Comparison of ENCODE assay signal across 9 cellular contexts in genomic region chr7:137820677-137821420, GRCh38. TPM values are rescaled to one million over a fixed set of nuclear protein-coding genes. Genes with fewer than 3 reads are reported as not detected.
DNase-seq lines count a peak whose midpoint lies in the region; ATAC-seq, FAIRE-seq and TF ChIP-seq lines count a peak whose summit lies in the region.
"Had no signal": no experiment of that assay in that cellular context is flagged by ENCODE, and none has a peak within 500 bp of the region (broad histone marks: within the 10 kb centered on the region; RNA-seq: fewer than 3 reads in every experiment).

No MANE protein-coding gene starts in this region.

- TF ChIP-seq POLR2A in body of pancreas (IDR thresholded peaks at IDR 0.05) (no peak), HepG2 (IDR thresholded peaks at IDR 0.05; ENCODE audit: insufficient read depth in 1 of 2, low read depth in 2 of 2, low read length in 2 of 2) (no peak)

- H4K20me1 ChIP-seq in HepG2 (ENCODE audit: insufficient read depth, low read length) = no peaks in the 10 kb centered on the region

- no peaks in the 10 kb centered on the region for H3K36me3 ChIP-seq in body of pancreas (replicated peaks in 1 of 2; ENCODE audit: insufficient read depth in 1 of 2, low read depth in 2 of 2)
- no peaks in the 10 kb centered on the region for H3K36me3 ChIP-seq in HepG2 (replicated peaks in 1 of 2; ENCODE audit: control insufficient read depth in 1 of 2, insufficient read depth in 2 of 2, low read length in 2 of 2)

- ATAC-seq in GM18511 (IDR thresholded peaks at IDR 0.05; ENCODE audit: unreplicated experiment) (peak; percentile 68), HG03469 (IDR thresholded peaks at IDR 0.05; ENCODE audit: unreplicated experiment) (peak; percentile 55), body of pancreas (peak; percentile 42), HepG2 (peak; percentile 45)

- H3K27me3 ChIP-seq in body of pancreas = no peaks in the 10 kb centered on the region
- H3K27me3 ChIP-seq in HepG2 (ENCODE audit: control insufficient read depth in 1 of 2, insufficient read depth in 2 of 2, low read length in 2 of 2) = peaks cover 0 to 11% of the 10 kb centered on the region in 2 experiments; a peak in 1 of 5 replicates

- H3K4me3 ChIP-seq in body of pancreas (no peak overlapping the region), HepG2 (replicated peaks in 1 of 3; ENCODE audit: insufficient read depth in 1 of 3, low read depth in 2 of 3, low read length in 3 of 3) (no peak overlapping the region)

- TF ChIP-seq EP300 in HepG2 (IDR thresholded peaks at IDR 0.05; ENCODE audit: low read depth in 2 of 2, low read length in 2 of 2) (no peak), HepG2 (CRISPR knock-in tag; IDR thresholded peaks at IDR 0.05; ENCODE audit: borderline replicate concordance) (no peak)

- in situ Hi-C loops in HepG2 (cut with HindIII; ENCODE audit: extremely low pct_ligation_motif_present, low pct_unique_long_range_greater_than_20kb) = no loop called here

- H3K27ac ChIP-seq in body of pancreas = no peak overlapping the region
- H3K27ac ChIP-seq in HepG2 (ENCODE audit: extremely low read length, insufficient read depth, low read length) = no peak overlapping the region

- peaks cover 6% of the 10 kb centered on the region for H3K4me1 ChIP-seq in body of pancreas
- peaks cover 7% of the 10 kb centered on the region for H3K4me1 ChIP-seq in HepG2 (ENCODE audit: insufficient read depth, low read length)

- intact Hi-C loops in body of pancreas (cut with DNase I) = no loop called here
- intact Hi-C loops in HepG2 (cut with micrococcal nuclease; ENCODE audit: unreplicated experiment) = no loop called here

- 23 to 29% methylated on average over 7 to 8 of the region's 8 CpGs for WGBS in body of pancreas, 2 donors
- 4% methylated on average over 4 of the region's 8 CpGs for WGBS in HepG2 (ENCODE audit: low lambda C conversion rate)

- H3K9me3 ChIP-seq in body of pancreas = no peaks in the 10 kb centered on the region
- H3K9me3 ChIP-seq in HepG2 (ENCODE audit: low read length) = no peaks in the 10 kb centered on the region

- no peak overlapping the region for H2AFZ ChIP-seq in HepG2 (ENCODE audit: low read length)

- FAIRE-seq in HepG2 (lab: Jason Lieb, UNC) = no peak
- FAIRE-seq: endothelial cell of umbilical vein had no signal

- TF ChIP-seq RAD21 in HepG2 (CRISPR knock-in tag; IDR thresholded peaks at IDR 0.05) = no peak

- CTCF ChIA-PET in HepG2 (lab: Yijun Ruan, JAX; ENCODE audit: low intra/inter-chr PET ratio, low total read pairs) = no interaction called here
- CTCF ChIA-PET in HEK293T (lab: Yijun Ruan, JAX) = no interaction called here

- no peak overlapping the region for H3K9ac ChIP-seq in HepG2 (ENCODE audit: insufficient read depth, low read depth, low read length)

- no TSS peak for BruUV-seq in HepG2 (replicated peaks; lab: Mats Ljungman, UMichigan)

- POLR2A ChIA-PET in HepG2 (lab: Yijun Ruan, JAX) (no interaction called here), HEK293T (lab: Yijun Ruan, JAX) (no interaction called here)

- H3K79me2 ChIP-seq in HepG2 (ENCODE audit: insufficient read depth, low read length) = no peaks in the 10 kb centered on the region

- DNase-seq in body of pancreas (peak; percentile 22 to 47 (median 34)), HepG2 (ENCODE audit: low spot score) (no peak), OCI-M2 (lab: John Stamatoyannopoulos, UW; ENCODE audit: unreplicated experiment) (no peak), Kasumi-1 (lab: John Stamatoyannopoulos, UW) (no peak), HEK293T (ENCODE audit: extremely low spot score) (no peak)
- no peak for DNase-seq in stimulated activated CD4-positive, alpha-beta T cell treated with anti-CD3 and anti-CD28 coated beads, Interleukin-12 subunit alpha, Interleukin-12 subunit beta, amount 100 ng/mL, for 4 hours

- TF ChIP-seq CTCF in body of pancreas (IDR thresholded peaks at IDR 0.05) = no peak
- TF ChIP-seq CTCF in HepG2 (CRISPR knock-in tag; IDR thresholded peaks at IDR 0.05) = no peak

- no peak overlapping the region for H3K4me2 ChIP-seq in HepG2 (ENCODE audit: low read depth, low read length)

TF ChIP-seq in HepG2, 621 proteins besides CTCF, POLR2A, EP300 and RAD21:
- no peak for TF ChIP-seq MYNN (CRISPR knock-in tag; IDR thresholded peaks at IDR 0.05; ENCODE audit: low read depth)
- TF ChIP-seq RARA (CRISPR knock-in tag; IDR thresholded peaks at IDR 0.05) = no peak

TF ChIP-seq in HEK293T, 16 proteins besides CTCF, POLR2A, EP300 and RAD21:
- no peak for TF ChIP-seq ARNT (IDR thresholded peaks at IDR 0.05)
- TF ChIP-seq, protein P1, sequence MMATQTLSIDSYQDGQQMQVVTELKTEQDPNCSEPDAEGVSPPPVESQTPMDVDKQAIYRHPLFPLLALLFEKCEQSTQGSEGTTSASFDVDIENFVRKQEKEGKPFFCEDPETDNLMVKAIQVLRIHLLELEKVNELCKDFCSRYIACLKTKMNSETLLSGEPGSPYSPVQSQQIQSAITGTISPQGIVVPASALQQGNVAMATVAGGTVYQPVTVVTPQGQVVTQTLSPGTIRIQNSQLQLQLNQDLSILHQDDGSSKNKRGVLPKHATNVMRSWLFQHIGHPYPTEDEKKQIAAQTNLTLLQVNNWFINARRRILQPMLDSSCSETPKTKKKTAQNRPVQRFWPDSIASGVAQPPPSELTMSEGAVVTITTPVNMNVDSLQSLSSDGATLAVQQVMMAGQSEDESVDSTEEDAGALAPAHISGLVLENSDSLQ (IDR thresholded peaks at IDR 0.05) = no peak
- TF ChIP-seq L3MBTL2 (conservative IDR thresholded peaks at IDR 0.05) = no peak
- no peak for TF ChIP-seq CTBP1 (IDR thresholded peaks at IDR 0.05; ENCODE audit: borderline replicate concordance)
- no peak for TF ChIP-seq FOXA1 (IDR thresholded peaks at IDR 0.05)
- TF ChIP-seq FOXK2 (IDR thresholded peaks at IDR 0.05) = no peak
- TF ChIP-seq SUZ12 (IDR thresholded peaks at IDR 0.05) = no peak
- TF ChIP-seq FOXM1 (IDR thresholded peaks at IDR 0.05; ENCODE audit: borderline replicate concordance) = no peak
- no peak for TF ChIP-seq ZNF384 (IDR thresholded peaks at IDR 0.05)
- TF ChIP-seq HDGF (IDR thresholded peaks at IDR 0.05; ENCODE audit: borderline replicate concordance) = no peak
- no peak for TF ChIP-seq LEF1 (IDR thresholded peaks at IDR 0.05; ENCODE audit: borderline replicate concordance)
- TF ChIP-seq NFRKB (IDR thresholded peaks at IDR 0.05) = no peak
- TF ChIP-seq ELF4 (IDR thresholded peaks at IDR 0.05) = no peak
- TF ChIP-seq SP1 (IDR thresholded peaks at IDR 0.05) = no peak
- no peak for TF ChIP-seq TARDBP (IDR thresholded peaks at IDR 0.05)
- TF ChIP-seq BHLHE40 (IDR thresholded peaks at IDR 0.05; ENCODE audit: borderline replicate concordance) = no peak

RNA-seq across cellular contexts. Expression of gene DGKI, which starts 25.9 kb away (rescaled TPM):
- total RNA-seq in body of pancreas (1 to 10 TPM in 1 of 2 donors, not detected in 1; 2.6 TPM), HepG2 (2016; rRNA removed; fragmentation: Illumina TruSeq; extraction: Trizol) (0.09 TPM in 1 of 2 replicates, not detected in the other)
- total RNA-seq in HepG2 (2016; cell fraction: cytosol; rRNA removed; fragmentation: Illumina TruSeq; extraction: Trizol; ENCODE audit: low read depth) = not detected in 2 replicates
- total RNA-seq in HepG2 (2016; cell fraction: insoluble cytoplasmic fraction; rRNA removed; fragmentation: Illumina TruSeq; extraction: Trizol) = 0.24 TPM in 1 of 2 replicates, not detected in the other
- 0.03 TPM in 1 of 2 replicates, not detected in the other for total RNA-seq in HepG2 (2016; cell fraction: membrane; rRNA removed; fragmentation: Illumina TruSeq; extraction: Trizol)
- 0.06 and 0.25 TPM in 2 replicates for total RNA-seq in HepG2 (2016; cell fraction: nucleus; rRNA removed; fragmentation: Illumina TruSeq; extraction: Trizol)
- polyA plus RNA-seq in HepG2 (2011; rRNA removed) = 0.17 TPM in 1 of 2 replicates, not detected in the other
- not detected in 2 replicates for polyA plus RNA-seq in HepG2 (2011; cell fraction: cytosol; rRNA removed)
- polyA plus RNA-seq in HepG2 (2011; cell fraction: nucleus; rRNA removed) = 0.19 and 0.29 TPM in 2 replicates
- polyA plus RNA-seq in HepG2 (2012) = 0.11 TPM in 1 of 2 replicates, not detected in the other
- polyA plus RNA-seq in HepG2 (2016; cell fraction: cytosol; fragmentation: Illumina TruSeq; extraction: Trizol; ENCODE audit: low read depth) = not detected in 2 replicates
- polyA plus RNA-seq in HepG2 (2016; cell fraction: insoluble cytoplasmic fraction; fragmentation: Illumina TruSeq; extraction: Trizol; ENCODE audit: low read depth) = not detected in 2 replicates
- not detected in 2 replicates for polyA plus RNA-seq in HepG2 (2016; cell fraction: membrane; fragmentation: Illumina TruSeq; extraction: Trizol; ENCODE audit: low read depth)
- not detected in 2 replicates for polyA plus RNA-seq in HepG2 (2016; cell fraction: nucleus; fragmentation: Illumina TruSeq; extraction: Trizol; ENCODE audit: insufficient read depth, low read depth)
- polyA minus RNA-seq in HepG2 (2011; rRNA and poly(A)+ RNA removed; ENCODE audit: low replicate concordance) = not detected in 2 replicates
- polyA minus RNA-seq in HepG2 (2011; cell fraction: cytosol; rRNA and poly(A)+ RNA removed) = not detected in 2 replicates
- 1.4 and 1.7 TPM in 2 replicates for polyA minus RNA-seq in HepG2 (2011; cell fraction: nucleus; rRNA and poly(A)+ RNA removed)

Comparison
In these comparisons a context has a peak if more than half of its experiments do, and no peak if none do; other contexts are left out.
1. DNase-seq: peak in body of pancreas (4 of 4); none in HepG2 (single experiment), stimulated activated CD4-positive, alpha-beta T cell treated with anti-CD3 and anti-CD28 coated beads, Interleukin-12 subunit alpha, Interleukin-12 subunit beta, amount 100 ng/mL, for 4 hours (single experiment), OCI-M2 (single experiment), Kasumi-1 (0 of 2) and HEK293T (single experiment).
2. Peak in every context shown above with its lines, with median percentiles within 50 percentile points of each other: ATAC-seq.